Comparison of ENCODE assay signal across 16 cellular contexts in the genomic region with DNA sequence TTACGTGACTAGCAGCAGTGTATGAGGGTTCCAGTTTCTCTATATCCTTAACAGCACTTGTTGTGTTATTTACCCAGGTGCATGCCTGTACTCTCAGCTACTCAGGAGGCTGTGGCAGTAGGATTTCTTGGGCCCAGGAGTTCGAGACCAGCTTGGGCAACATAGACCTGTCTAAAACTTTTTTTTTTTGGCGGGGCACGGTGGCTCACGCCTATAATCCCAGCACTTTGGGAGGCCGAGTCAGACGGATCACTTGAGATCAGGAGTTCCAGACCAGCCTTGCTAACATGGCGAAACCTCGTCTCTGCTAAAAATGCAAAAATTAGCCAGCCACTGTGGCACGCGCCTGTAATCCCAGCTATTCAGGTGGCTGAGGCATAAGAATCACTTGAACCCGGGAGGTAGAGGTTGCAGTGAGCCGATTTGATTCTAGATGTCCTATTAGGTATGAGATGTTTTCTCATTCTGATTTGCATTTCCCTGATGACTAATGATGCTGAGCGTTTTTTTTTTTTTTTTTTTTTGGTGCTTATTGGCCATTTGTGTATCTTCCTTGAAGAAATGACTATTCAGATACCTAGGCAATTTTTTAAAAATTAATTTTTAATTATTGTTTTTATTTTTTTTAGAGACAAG. TPM values are rescaled to one million over a fixed set of nuclear protein-coding genes. Genes with fewer than 3 reads are reported as not detected.
A peak's percentile ranks its signal among the peaks of the same experiment; 100 is the strongest.
DNase-seq lines count a peak whose midpoint lies in the region; ATAC-seq and FAIRE-seq lines count a peak whose summit lies in the region.
"Had no signal": no experiment of that assay in that cellular context is flagged by ENCODE, and none has a peak within 500 bp of the region (broad histone marks: within the 10 kb centered on the region; RNA-seq: fewer than 3 reads in every experiment).

No MANE protein-coding gene starts in this region.

- peaks cover 58% of the 10 kb centered on the region for H3K36me3 Mint-ChIP-seq in activated CD4-positive, alpha-beta T cell treated with anti-CD3 and anti-CD28 coated beads, Interleukin-2, amount 10 ng/mL, durations not matched to agents 24 days and 14 days (ENCODE audit: low read depth)
- H3K36me3 Mint-ChIP-seq in activated CD4-positive, alpha-beta memory T cell treated with anti-CD3 and anti-CD28 coated beads for 36 hours, result peaks cover 44% of the 10 kb centered on the region

- POLR2A ChIA-PET in activated CD4-positive, alpha-beta memory T cell treated with anti-CD3 and anti-CD28 coated beads for 36 hours (lab: Charles Lee), result interaction anchor here (1.1 to 3.7 kb wide), 5 partner anchors 13 to 174 kb away, joined by 3 to 40 read pairs (median 4); a partner anchor contains a TSS

- CTCF ChIA-PET in activated CD4-positive, alpha-beta memory T cell treated with anti-CD3 and anti-CD28 coated beads for 36 hours (lab: Charles Lee), result interaction anchor here (0.6 to 3.5 kb wide), 3 partner anchors 15 to 114 kb away, joined by 3 to 31 read pairs (median 16); no protein-coding TSS in a partner anchor

- peaks cover 24% of the 10 kb centered on the region for H3K4me1 Mint-ChIP-seq in activated CD4-positive, alpha-beta T cell treated with anti-CD3 and anti-CD28 coated beads, Interleukin-2, amount 10 ng/mL, durations not matched to agents 24 days and 14 days
- peaks cover 65% of the 10 kb centered on the region for H3K4me1 Mint-ChIP-seq in activated CD4-positive, alpha-beta memory T cell treated with anti-CD3 and anti-CD28 coated beads for 36 hours (ENCODE audit: low read depth)

- DNase-seq in activated CD4-positive, alpha-beta T cell treated with anti-CD3 and anti-CD28 coated beads, Interleukin-2, amount 10 ng/mL, durations not matched to agents 24 days and 14 days, result no peak
- no peak for DNase-seq in activated CD4-positive, alpha-beta T cell treated with anti-CD3 and anti-CD28 coated beads, Interleukin-2, amount 50 U/mL, for 4 hours
- DNase-seq in GM19239 (ENCODE audit: insufficient read length, low spot score), result no peak
- DNase-seq in activated CD4-positive, alpha-beta memory T cell treated with anti-CD3 and anti-CD28 coated beads for 36 hours, result peak; percentile 62
- DNase-seq in mesenteric fat pad (ENCODE audit: low spot score), result peak; percentile 9
- no peak for DNase-seq in NCI-H2029 treated with DMSO at 0.1 percent for 48 hours (lab: John Stamatoyannopoulos, UW)
- DNase-seq in NCI-H2227 (lab: John Stamatoyannopoulos, UW; ENCODE audit: unreplicated experiment), result no peak
- DNase-seq: ACHN; dorsolateral prefrontal cortex; esophagus squamous epithelium; head of caudate nucleus; naive thymus-derived CD8-positive, alpha-beta T cell; NCI-H187; SHP77 had no signal

- no peaks in the 10 kb centered on the region for H3K27me3 Mint-ChIP-seq in activated CD4-positive, alpha-beta T cell treated with anti-CD3 and anti-CD28 coated beads, Interleukin-2, amount 10 ng/mL, durations not matched to agents 24 days and 14 days
- no peaks in the 10 kb centered on the region for H3K27me3 Mint-ChIP-seq in activated CD4-positive, alpha-beta memory T cell treated with anti-CD3 and anti-CD28 coated beads for 36 hours
- H3K27me3 Mint-ChIP-seq: naive thymus-derived CD8-positive, alpha-beta T cell had no signal

- peaks cover 5% of the 10 kb centered on the region for H3K9me3 Mint-ChIP-seq in activated CD4-positive, alpha-beta T cell treated with anti-CD3 and anti-CD28 coated beads, Interleukin-2, amount 10 ng/mL, durations not matched to agents 24 days and 14 days
- no peaks in the 10 kb centered on the region for H3K9me3 Mint-ChIP-seq in activated CD4-positive, alpha-beta memory T cell treated with anti-CD3 and anti-CD28 coated beads for 36 hours
- H3K9me3 Mint-ChIP-seq: naive thymus-derived CD8-positive, alpha-beta T cell had no signal

- intact Hi-C loops in activated CD4-positive, alpha-beta T cell treated with anti-CD3 and anti-CD28 coated beads, Interleukin-2, amount 10 ng/mL, durations not matched to agents 24 days and 14 days (cut with micrococcal nuclease), result loop anchor here (1.0 to 5.0 kb wide), 3 partner anchors 13 to 57 kb away; a partner anchor contains a TSS
- intact Hi-C loops in activated CD4-positive, alpha-beta memory T cell treated with anti-CD3 and anti-CD28 coated beads for 36 hours (cut with micrococcal nuclease), result loop anchor here (1.0 kb wide), 5 partner anchors 13 to 130 kb away; a partner anchor contains a TSS

- ATAC-seq in HG03139 (IDR thresholded peaks at IDR 0.05; ENCODE audit: unreplicated experiment), result no peak
- ATAC-seq: naive thymus-derived CD8-positive, alpha-beta T cell had no signal

- H3K4me3 Mint-ChIP-seq in activated CD4-positive, alpha-beta T cell treated with anti-CD3 and anti-CD28 coated beads, Interleukin-2, amount 10 ng/mL, durations not matched to agents 24 days and 14 days, result no peak overlapping the region
- H3K4me3 Mint-ChIP-seq in activated CD4-positive, alpha-beta memory T cell treated with anti-CD3 and anti-CD28 coated beads for 36 hours, result no peak overlapping the region
- H3K4me3 Mint-ChIP-seq: naive thymus-derived CD8-positive, alpha-beta T cell had no signal

- FAIRE-seq in GM19239 (lab: Jason Lieb, UNC), result peak; percentile 88
- FAIRE-seq: bronchial epithelial cell had no signal

- peak overlapping the region; percentile 98 for H3K27ac Mint-ChIP-seq in activated CD4-positive, alpha-beta T cell treated with anti-CD3 and anti-CD28 coated beads, Interleukin-2, amount 10 ng/mL, durations not matched to agents 24 days and 14 days
- peak overlapping the region; percentile 98 for H3K27ac Mint-ChIP-seq in activated CD4-positive, alpha-beta memory T cell treated with anti-CD3 and anti-CD28 coated beads for 36 hours

RNA-seq across cellular contexts. Expression of a gene that starts 13.4 kb away (rescaled TPM):
- 108 and 109 TPM in 2 replicates for total RNA-seq in activated CD4-positive, alpha-beta T cell treated with anti-CD3 and anti-CD28 coated beads, Interleukin-2, amount 10 ng/mL, durations not matched to agents 24 days and 14 days
- total RNA-seq in activated CD4-positive, alpha-beta memory T cell treated with anti-CD3 and anti-CD28 coated beads for 36 hours, result 100 to 1,000 TPM in 1 of 2 experiments, 10 to 100 TPM in 1; 96.1 to 102 TPM
- 84.4 TPM for total RNA-seq in mesenteric fat pad

RNA-seq across cellular contexts. Expression of a gene that starts 23.5 kb away (rescaled TPM):
- 11.5 and 11.9 TPM in 2 replicates for total RNA-seq in activated CD4-positive, alpha-beta T cell treated with anti-CD3 and anti-CD28 coated beads, Interleukin-2, amount 10 ng/mL, durations not matched to agents 24 days and 14 days
- total RNA-seq in activated CD4-positive, alpha-beta memory T cell treated with anti-CD3 and anti-CD28 coated beads for 36 hours, result 1 to 10 TPM; 4.9 to 6.1 TPM
- total RNA-seq in mesenteric fat pad, result 10.1 TPM

RNA-seq across cellular contexts. Expression of a gene that starts 31.9 kb away (rescaled TPM):
- 92.7 and 98.5 TPM in 2 replicates for total RNA-seq in activated CD4-positive, alpha-beta T cell treated with anti-CD3 and anti-CD28 coated beads, Interleukin-2, amount 10 ng/mL, durations not matched to agents 24 days and 14 days
- total RNA-seq in activated CD4-positive, alpha-beta memory T cell treated with anti-CD3 and anti-CD28 coated beads for 36 hours, result 10 to 100 TPM; 77.9 to 80.6 TPM
- total RNA-seq in mesenteric fat pad, result 77.0 TPM

RNA-seq across cellular contexts. Expression of a gene that starts 53.3 kb away (rescaled TPM):
- total RNA-seq in activated CD4-positive, alpha-beta T cell treated with anti-CD3 and anti-CD28 coated beads, Interleukin-2, amount 10 ng/mL, durations not matched to agents 24 days and 14 days, result 7.9 and 8.2 TPM in 2 replicates
- total RNA-seq in activated CD4-positive, alpha-beta memory T cell treated with anti-CD3 and anti-CD28 coated beads for 36 hours, result 1 to 10 TPM; 6.7 to 7.3 TPM
- 15.5 TPM for total RNA-seq in mesenteric fat pad

Comparison
In these comparisons a context has a peak if more than half of its experiments do, and no peak if none do; other contexts are left out.
1. DNase-seq: peak in activated CD4-positive, alpha-beta memory T cell treated with anti-CD3 and anti-CD28 coated beads for 36 hours (single experiment) and mesenteric fat pad (single experiment); none in activated CD4-positive, alpha-beta T cell treated with anti-CD3 and anti-CD28 coated beads, Interleukin-2, amount 10 ng/mL, durations not matched to agents 24 days and 14 days (single experiment), activated CD4-positive, alpha-beta T cell treated with anti-CD3 and anti-CD28 coated beads, Interleukin-2, amount 50 U/mL, for 4 hours (0 of 2), GM19239 (single experiment), NCI-H2029 treated with DMSO at 0.1 percent for 48 hours (single experiment) and NCI-H2227 (single experiment).